ENCODE assay signal across 19 cellular contexts in the genomic region with DNA sequence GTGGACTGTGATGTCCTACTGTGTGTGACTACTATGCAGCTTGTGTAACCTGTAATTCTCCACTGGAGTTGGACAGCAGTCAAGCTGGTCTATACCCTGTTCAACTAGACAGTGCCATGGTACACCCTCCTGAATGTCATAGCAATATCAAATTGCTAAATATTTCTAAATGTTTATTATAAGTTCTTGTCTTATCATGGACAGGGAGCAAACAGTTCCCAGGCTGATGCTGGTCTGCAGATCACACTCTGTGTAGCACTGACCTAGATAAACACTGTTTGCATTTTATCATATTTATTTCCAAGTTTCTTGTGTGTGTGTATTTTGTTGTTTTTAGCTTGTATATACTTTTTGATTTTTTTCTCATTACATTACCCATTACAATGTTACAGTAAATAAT. TPM values are rescaled to one million over a fixed set of nuclear protein-coding genes. Genes with fewer than 3 reads are reported as not detected.
DNase-seq lines count a peak whose midpoint lies in the region; ATAC-seq and TF ChIP-seq lines count a peak whose summit lies in the region.
"Had no signal": no experiment of that assay in that cellular context is flagged by ENCODE, and none has a peak within 500 bp of the region (broad histone marks: within the 10 kb centered on the region; RNA-seq: fewer than 3 reads in every experiment).

No MANE protein-coding gene starts in this region.

- POLR2A ChIA-PET in activated CD4-positive, alpha-beta memory T cell treated with anti-CD3 and anti-CD28 coated beads for 36 hours (lab: Charles Lee), result no interaction called here

- H3K27ac ChIP-seq in esophagus squamous epithelium (peak overlapping the region in 3 of 4 donors; percentile 76 to 88 (median 87)), muscle layer of duodenum (ENCODE audit: low read length) (peak overlapping the region; percentile 86), stomach (peak overlapping the region in 4 of 5 donors; percentile 77 to 97 (median 80)), brain microvascular endothelial cell (no peak overlapping the region)
- H3K27ac ChIP-seq: KMS-11 had no signal

- ATAC-seq in GM18909 (IDR thresholded peaks at IDR 0.05; ENCODE audit: poor library complexity, unreplicated experiment), result no peak
- ATAC-seq: PC-3 had no signal

- CTCF ChIA-PET in activated CD4-positive, alpha-beta memory T cell treated with anti-CD3 and anti-CD28 coated beads for 36 hours (lab: Charles Lee), result no interaction called here

- no peaks in the 10 kb centered on the region for H3K9me3 ChIP-seq in esophagus squamous epithelium
- H3K9me3 ChIP-seq in muscle layer of duodenum (ENCODE audit: control insufficient read depth in 1 of 2, low read length in 2 of 2), result no peaks in the 10 kb centered on the region
- no peaks in the 10 kb centered on the region for H3K9me3 ChIP-seq in stomach

- peak; percentile 80 for DNase-seq in amniotic epithelial cell (ENCODE audit: low read depth)
- no peak for DNase-seq in esophagus squamous epithelium (lab: John Stamatoyannopoulos, UW)
- no peak for DNase-seq in stomach
- DNase-seq in activated CD4-positive, alpha-beta memory T cell treated with anti-CD3 and anti-CD28 coated beads for 36 hours, result no peak
- DNase-seq in iPS-NIHi7 (ENCODE audit: extremely low spot score), result no peak
- no peak for DNase-seq in brain microvascular endothelial cell
- DNase-seq: ACHN, AML-193, GF-D8, NCI-H1048, NCI-H1436 treated with DMSO at 0.1 percent for 48 hours, NCI-H2029 treated with DMSO at 0.1 percent for 48 hours, NCI-H510A, NCI-H774, PC-3 had no signal

- H3K4me1 Mint-ChIP-seq in activated CD4-positive, alpha-beta memory T cell treated with anti-CD3 and anti-CD28 coated beads for 36 hours (ENCODE audit: low read depth), result peaks cover 7% of the 10 kb centered on the region
- H3K4me1 Mint-ChIP-seq: CD14-positive monocyte had no signal

- TF ChIP-seq POLR2A in esophagus squamous epithelium (IDR thresholded peaks at IDR 0.05) (no peak), stomach (IDR thresholded peaks at IDR 0.05) (no peak)

- H3K27me3 ChIP-seq in esophagus squamous epithelium (no peaks in the 10 kb centered on the region), muscle layer of duodenum (ENCODE audit: low read depth, low read length) (no peaks in the 10 kb centered on the region), stomach (no peaks in the 10 kb centered on the region), brain microvascular endothelial cell (replicated peaks) (no peaks in the 10 kb centered on the region)

- no peak for TF ChIP-seq CTCF in esophagus squamous epithelium (IDR thresholded peaks at IDR 0.05)
- TF ChIP-seq CTCF in stomach (IDR thresholded peaks at IDR 0.05), result no peak
- no peak for TF ChIP-seq CTCF in brain microvascular endothelial cell (IDR thresholded peaks at IDR 0.05; ENCODE audit: low read depth, low read length, missing control alignments)

- H3K36me3 ChIP-seq in esophagus squamous epithelium (no peaks in the 10 kb centered on the region), muscle layer of duodenum (ENCODE audit: control insufficient read depth in 1 of 2, insufficient read depth in 2 of 2, low read length in 2 of 2) (no peaks in the 10 kb centered on the region), stomach (no peaks in the 10 kb centered on the region), brain microvascular endothelial cell (replicated peaks) (no peaks in the 10 kb centered on the region)

- in situ Hi-C loops in brain microvascular endothelial cell (cut with HindIII; ENCODE audit: low pct_ligation_motif_present, low sequenced_read_pairs), result no loop called here

- no peak overlapping the region for H3K4me3 Mint-ChIP-seq in activated CD4-positive, alpha-beta memory T cell treated with anti-CD3 and anti-CD28 coated beads for 36 hours
- H3K4me3 Mint-ChIP-seq: CD14-positive monocyte had no signal

- H3K9me3 Mint-ChIP-seq in activated CD4-positive, alpha-beta memory T cell treated with anti-CD3 and anti-CD28 coated beads for 36 hours, result no peaks in the 10 kb centered on the region

- no peak overlapping the region for H3K4me3 ChIP-seq in esophagus squamous epithelium
- H3K4me3 ChIP-seq in muscle layer of duodenum (ENCODE audit: low read depth in 1 of 2, low read length in 2 of 2), result no peak overlapping the region
- H3K4me3 ChIP-seq in stomach, result no peak overlapping the region
- no peak overlapping the region for H3K4me3 ChIP-seq in brain microvascular endothelial cell (ENCODE audit: low read depth, low read length)

- H3K36me3 Mint-ChIP-seq in activated CD4-positive, alpha-beta memory T cell treated with anti-CD3 and anti-CD28 coated beads for 36 hours, result no peaks in the 10 kb centered on the region
- H3K36me3 Mint-ChIP-seq: CD14-positive monocyte had no signal

- no peak for TF ChIP-seq EP300 in stomach (IDR thresholded peaks at IDR 0.05)

- intact Hi-C loops in esophagus squamous epithelium (cut with DNase I), result no loop called here
- intact Hi-C loops in stomach (cut with DNase I; ENCODE audit: low total_unique reads), result no loop called here
- intact Hi-C loops in activated CD4-positive, alpha-beta memory T cell treated with anti-CD3 and anti-CD28 coated beads for 36 hours (cut with micrococcal nuclease), result no loop called here

- H3K4me1 ChIP-seq in esophagus squamous epithelium (peaks cover 0 to 57% (median 4%) of the 10 kb centered on the region in 3 donors), muscle layer of duodenum (ENCODE audit: control insufficient read depth in 1 of 2, insufficient read depth in 2 of 2, low read length in 2 of 2) (peaks cover 9 to 41% of the 10 kb centered on the region in 2 donors), stomach (peaks cover 20 to 85% (median 56%) of the 10 kb centered on the region in 4 donors)

- no peaks in the 10 kb centered on the region for H3K27me3 Mint-ChIP-seq in activated CD4-positive, alpha-beta memory T cell treated with anti-CD3 and anti-CD28 coated beads for 36 hours

- no peak overlapping the region for H3K27ac Mint-ChIP-seq in activated CD4-positive, alpha-beta memory T cell treated with anti-CD3 and anti-CD28 coated beads for 36 hours
- H3K27ac Mint-ChIP-seq: CD14-positive monocyte had no signal

RNA-seq across cellular contexts. Expression of gene PARVA, which starts 22.0 kb away (rescaled TPM):
- 10 to 100 TPM in 3 of 4 donors, 1 to 10 TPM in 1; 8.6 to 66.9 (median 16.2) TPM for total RNA-seq in esophagus squamous epithelium
- 100 to 1,000 TPM in 1 of 5 donors, 10 to 100 TPM in 4; 42.9 to 116 (median 54.8) TPM for total RNA-seq in stomach
- polyA plus RNA-seq in stomach, result 10 to 100 TPM; 18.8 to 31.5 (median 26.3) TPM
- total RNA-seq in activated CD4-positive, alpha-beta memory T cell treated with anti-CD3 and anti-CD28 coated beads for 36 hours, result under 1 TPM; 0.33 to 0.41 TPM
- polyA plus RNA-seq: CD14-positive monocyte had no signal

Comparison
In these comparisons a context has a peak if more than half of its experiments do, and no peak if none do; other contexts are left out.
1. RNA of gene PARVA, which starts 22.0 kb away (total RNA-seq): 42.9 to 116 TPM in stomach and 8.6 to 66.9 TPM in esophagus squamous epithelium; 0.33 to 0.41 TPM in activated CD4-positive, alpha-beta memory T cell treated with anti-CD3 and anti-CD28 coated beads for 36 hours; every median in the first group is over 4 times any median in the second.